Comparison of ENCODE assay signal across 18 cellular contexts in the genomic region with DNA sequence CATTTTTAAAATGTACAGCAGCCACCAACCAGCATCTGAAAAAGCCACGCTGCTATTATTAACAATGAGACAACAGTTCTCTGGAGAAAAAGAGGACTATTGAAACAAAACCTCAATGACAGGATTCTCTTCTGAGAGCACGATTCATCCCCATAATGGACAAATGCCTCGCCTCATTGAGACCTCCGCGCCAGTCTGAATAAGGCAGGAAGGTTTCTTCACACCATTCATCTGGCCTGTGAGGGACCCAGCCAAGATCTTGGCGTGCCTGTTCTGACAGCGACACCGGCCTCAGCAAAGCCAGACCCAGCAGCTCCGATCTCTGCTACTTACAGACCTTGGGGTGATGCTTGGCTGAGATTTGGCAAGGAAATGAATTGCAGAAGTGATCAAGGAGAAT. TPM values are rescaled to one million over a fixed set of nuclear protein-coding genes. Genes with fewer than 3 reads are reported as not detected.
DNase-seq lines count a peak whose midpoint lies in the region; ATAC-seq and TF ChIP-seq lines count a peak whose summit lies in the region.
"Had no signal": no experiment of that assay in that cellular context is flagged by ENCODE, and none has a peak within 500 bp of the region (broad histone marks: within the 10 kb centered on the region; RNA-seq: fewer than 3 reads in every experiment).

No MANE protein-coding gene starts in this region.

- DNase-seq in activated naive CD8-positive, alpha-beta T cell treated with anti-CD3 and anti-CD28 coated beads, Interleukin-2, amount 50 U/mL, for 24 hours, result no peak
- DNase-seq in activated naive CD8-positive, alpha-beta T cell treated with anti-CD3 and anti-CD28 coated beads for 36 hours, result no peak
- peak; percentile 35 to 87 (median 70) for DNase-seq in head of caudate nucleus
- peak in 51 of 56 donors; percentile 4 to 86 (median 53) for DNase-seq in nucleus accumbens (lab: John Stamatoyannopoulos, UW)
- DNase-seq in Karpas-422, result no peak
- DNase-seq in Calu3, result no peak
- no peak for DNase-seq in glutamatergic neuron
- DNase-seq: DND-41, GF-D8, GM23248, IMR-90, NCI-H146, NCI-H2227 treated with DMSO at 0.1 percent for 48 hours, NCI-H526, RPMI8226 had no signal

- BruUV-seq in Calu3 (replicated peaks; lab: Mats Ljungman, UMichigan), result no TSS peak

- H3K4me3 Mint-ChIP-seq in activated naive CD8-positive, alpha-beta T cell treated with anti-CD3 and anti-CD28 coated beads, Interleukin-2, amount 50 U/mL, for 24 hours, result no peak overlapping the region
- no peak overlapping the region for H3K4me3 Mint-ChIP-seq in activated naive CD8-positive, alpha-beta T cell treated with anti-CD3 and anti-CD28 coated beads for 36 hours
- no peak overlapping the region for H3K4me3 Mint-ChIP-seq in Calu3 (ENCODE audit: low read depth, unreplicated experiment)
- no peak overlapping the region for H3K4me3 Mint-ChIP-seq in glutamatergic neuron (ENCODE audit: unreplicated experiment)

- no peak overlapping the region for H2AFZ ChIP-seq in Karpas-422 (ENCODE audit: low read length)
- H2AFZ ChIP-seq: GM23248 had no signal

- H3K9me3 ChIP-seq in Karpas-422 (ENCODE audit: low read length), result no peaks in the 10 kb centered on the region
- H3K9me3 ChIP-seq: BLaER1 treated with 17β-estradiol and CSF1 and Interleukin-3, amounts not matched to agents 10 nM and 100 nM had no signal

- H3K9me3 Mint-ChIP-seq in activated naive CD8-positive, alpha-beta T cell treated with anti-CD3 and anti-CD28 coated beads, Interleukin-2, amount 50 U/mL, for 24 hours, result no peaks in the 10 kb centered on the region
- H3K9me3 Mint-ChIP-seq in activated naive CD8-positive, alpha-beta T cell treated with anti-CD3 and anti-CD28 coated beads for 36 hours, result no peaks in the 10 kb centered on the region
- H3K9me3 Mint-ChIP-seq in Calu3 (ENCODE audit: low read depth, unreplicated experiment), result no peaks in the 10 kb centered on the region
- H3K9me3 Mint-ChIP-seq in glutamatergic neuron (ENCODE audit: unreplicated experiment), result no peaks in the 10 kb centered on the region

- no peak overlapping the region for H3K4me3 ChIP-seq in Karpas-422 (ENCODE audit: low read length)
- H3K4me3 ChIP-seq: BLaER1 treated with 17β-estradiol and CSF1 and Interleukin-3, amounts not matched to agents 10 nM and 100 nM; GM23248 had no signal

- CTCF ChIA-PET in Calu3 (lab: Charles Lee), result interaction anchor here (0.7 to 0.8 kb wide), 2 partner anchors 274 to 1266 kb away, joined by 4 to 5 read pairs; no protein-coding TSS in a partner anchor

- no peak overlapping the region for H3K27ac ChIP-seq in Karpas-422 (ENCODE audit: low read length)
- H3K27ac ChIP-seq: 22Rv1; BLaER1 treated with 17β-estradiol and CSF1 and Interleukin-3, amounts not matched to agents 10 nM and 100 nM; GM23248 had no signal

- peaks cover 33% of the 10 kb centered on the region for H3K36me3 Mint-ChIP-seq in activated naive CD8-positive, alpha-beta T cell treated with anti-CD3 and anti-CD28 coated beads, Interleukin-2, amount 50 U/mL, for 24 hours (ENCODE audit: low read depth)
- H3K36me3 Mint-ChIP-seq in activated naive CD8-positive, alpha-beta T cell treated with anti-CD3 and anti-CD28 coated beads for 36 hours, result peaks cover 5% of the 10 kb centered on the region
- H3K36me3 Mint-ChIP-seq in Calu3 (ENCODE audit: insufficient read depth, unreplicated experiment) (peaks cover 21% of the 10 kb centered on the region), glutamatergic neuron (ENCODE audit: unreplicated experiment) (no peaks in the 10 kb centered on the region)

- no peak overlapping the region for H3K9ac ChIP-seq in Karpas-422 (ENCODE audit: low read length)
- H3K9ac ChIP-seq: BLaER1 treated with 17β-estradiol and CSF1 and Interleukin-3, amounts not matched to agents 10 nM and 100 nM; GM23248 had no signal

- TF ChIP-seq CTCF in Calu3 (IDR thresholded peaks at IDR 0.05; ENCODE audit: unreplicated experiment) (no peak), glutamatergic neuron (IDR thresholded peaks at IDR 0.05; ENCODE audit: partially characterized antibody, unreplicated experiment) (no peak)

- ATAC-seq in activated naive CD8-positive, alpha-beta T cell treated with anti-CD3 and anti-CD28 coated beads, Interleukin-2, amount 50 U/mL, for 24 hours, result no peak
- ATAC-seq in HG03159 (IDR thresholded peaks at IDR 0.05; ENCODE audit: unreplicated experiment), result no peak

- H3K9me2 ChIP-seq in Karpas-422 (replicated peaks; ENCODE audit: insufficient read depth, low read length), result no peaks in the 10 kb centered on the region

- no peaks in the 10 kb centered on the region for H3K4me1 ChIP-seq in Karpas-422 (ENCODE audit: low read length)

- no peaks in the 10 kb centered on the region for H3K27me3 Mint-ChIP-seq in activated naive CD8-positive, alpha-beta T cell treated with anti-CD3 and anti-CD28 coated beads, Interleukin-2, amount 50 U/mL, for 24 hours
- no peaks in the 10 kb centered on the region for H3K27me3 Mint-ChIP-seq in activated naive CD8-positive, alpha-beta T cell treated with anti-CD3 and anti-CD28 coated beads for 36 hours
- H3K27me3 Mint-ChIP-seq in Calu3 (ENCODE audit: unreplicated experiment), result no peaks in the 10 kb centered on the region
- H3K27me3 Mint-ChIP-seq in glutamatergic neuron (ENCODE audit: unreplicated experiment), result no peaks in the 10 kb centered on the region

- 0 out of 2 replicates have a peak, but pooled peaks cover 5% of the 10 kb centered on the region for H4K20me1 ChIP-seq in Karpas-422 (ENCODE audit: insufficient read depth, low read depth, low read length)

- no peaks in the 10 kb centered on the region for H3K27me3 ChIP-seq in Karpas-422 (ENCODE audit: low read length)
- H3K27me3 ChIP-seq: BLaER1 treated with 17β-estradiol and CSF1 and Interleukin-3, amounts not matched to agents 10 nM and 100 nM had no signal

- peak overlapping the region; percentile 15 for H3K27ac Mint-ChIP-seq in activated naive CD8-positive, alpha-beta T cell treated with anti-CD3 and anti-CD28 coated beads, Interleukin-2, amount 50 U/mL, for 24 hours
- H3K27ac Mint-ChIP-seq in activated naive CD8-positive, alpha-beta T cell treated with anti-CD3 and anti-CD28 coated beads for 36 hours, result no peak overlapping the region
- H3K27ac Mint-ChIP-seq in Calu3 (ENCODE audit: unreplicated experiment) (no peak overlapping the region), glutamatergic neuron (ENCODE audit: unreplicated experiment) (no peak overlapping the region)

- H3K79me2 ChIP-seq in Karpas-422 (ENCODE audit: low read length), result peaks cover 54% of the 10 kb centered on the region

- H3K4me2 ChIP-seq in Karpas-422 (ENCODE audit: low read depth, low read length, poor library complexity, severe bottlenecking), result no peak overlapping the region
- H3K4me2 ChIP-seq: BLaER1 treated with 17β-estradiol and CSF1 and Interleukin-3, amounts not matched to agents 10 nM and 100 nM had no signal

- peaks cover 42% of the 10 kb centered on the region for H3K36me3 ChIP-seq in Karpas-422 (ENCODE audit: insufficient read depth, low read length)

- intact Hi-C loops in head of caudate nucleus (cut with DNase I) (no loop called here), Calu3 (cut with micrococcal nuclease; ENCODE audit: unreplicated experiment) (no loop called here)

- H3K4me1 Mint-ChIP-seq in activated naive CD8-positive, alpha-beta T cell treated with anti-CD3 and anti-CD28 coated beads, Interleukin-2, amount 50 U/mL, for 24 hours, result peaks cover 2% of the 10 kb centered on the region
- peaks cover 10% of the 10 kb centered on the region for H3K4me1 Mint-ChIP-seq in activated naive CD8-positive, alpha-beta T cell treated with anti-CD3 and anti-CD28 coated beads for 36 hours
- no peaks in the 10 kb centered on the region for H3K4me1 Mint-ChIP-seq in Calu3 (ENCODE audit: low read depth, unreplicated experiment)
- H3K4me1 Mint-ChIP-seq in glutamatergic neuron (ENCODE audit: low read depth, unreplicated experiment), result no peaks in the 10 kb centered on the region

RNA-seq across cellular contexts. Expression of a gene that starts 14.8 kb away (rescaled TPM):
- 10 to 100 TPM; 48.1 to 59.2 TPM for total RNA-seq in activated naive CD8-positive, alpha-beta T cell treated with anti-CD3 and anti-CD28 coated beads for 36 hours
- total RNA-seq in Karpas-422 (2014; rRNA removed; shearing (Covaris generic); ENCODE audit: low replicate concordance), result 59.8 and 62.0 TPM in 2 replicates
- total RNA-seq in Calu3 (2022), result 40.9 and 42.3 TPM in 2 replicates
- total RNA-seq in glutamatergic neuron (ENCODE audit: unreplicated experiment), result 81.0 TPM

RNA-seq across cellular contexts. Expression of a gene that starts 15.8 kb away (rescaled TPM):
- total RNA-seq in activated naive CD8-positive, alpha-beta T cell treated with anti-CD3 and anti-CD28 coated beads for 36 hours, result 1 to 10 TPM in 1 of 2 experiments, under 1 TPM in 1; 0.70 to 1.2 TPM
- total RNA-seq in Karpas-422 (2014; rRNA removed; shearing (Covaris generic); ENCODE audit: low replicate concordance), result 12.9 and 21.2 TPM in 2 replicates
- total RNA-seq in Calu3 (2022) (19.2 and 20.1 TPM in 2 replicates), glutamatergic neuron (ENCODE audit: unreplicated experiment) (7.1 TPM)

RNA-seq across cellular contexts. Expression of a gene that starts 17.1 kb away (rescaled TPM):
- total RNA-seq in activated naive CD8-positive, alpha-beta T cell treated with anti-CD3 and anti-CD28 coated beads for 36 hours, result 10 to 100 TPM; 16.0 to 17.2 TPM
- total RNA-seq in Karpas-422 (2014; rRNA removed; shearing (Covaris generic); ENCODE audit: low replicate concordance), result 15.0 and 23.7 TPM in 2 replicates
- total RNA-seq in Calu3 (2022) (9.0 and 9.6 TPM in 2 replicates), glutamatergic neuron (ENCODE audit: unreplicated experiment) (9.8 TPM)

Comparison
In these comparisons a context has a peak if more than half of its experiments do, and no peak if none do; other contexts are left out.
1. DNase-seq: peak in head of caudate nucleus (42 of 42) and nucleus accumbens (51 of 56); none in activated naive CD8-positive, alpha-beta T cell treated with anti-CD3 and anti-CD28 coated beads, Interleukin-2, amount 50 U/mL, for 24 hours (single experiment), activated naive CD8-positive, alpha-beta T cell treated with anti-CD3 and anti-CD28 coated beads for 36 hours (single experiment), Karpas-422 (single experiment), Calu3 (single experiment) and glutamatergic neuron (single experiment).